8 cellular contexts compared by ENCODE assay signal in genomic region chr10:5447611-5448071, GRCh38. TPM values are rescaled to one million over a fixed set of nuclear protein-coding genes. Genes with fewer than 3 reads are reported as not detected.
DNase-seq lines count a peak whose midpoint lies in the region; ATAC-seq and TF ChIP-seq lines count a peak whose summit lies in the region.

No MANE protein-coding gene starts in this region.

- H3K27ac ChIP-seq in mammary epithelial cell (ENCODE audit: insufficient read depth, low read depth, low read length) (peak overlapping the region; percentile 5), mesodermal cell (ENCODE audit: low read depth, low read length, severe bottlenecking) (peak overlapping the region; percentile 24)

- no peak overlapping the region for H3K27ac Mint-ChIP-seq in IgD-negative memory B cell

- no peaks in the 10 kb centered on the region for H4K20me1 ChIP-seq in mammary epithelial cell (ENCODE audit: insufficient read depth, low read length)

- intact Hi-C loops in mammary epithelial cell (cut with micrococcal nuclease) = loop anchor here (10.0 kb wide), 1 partner anchor 427 kb away; no protein-coding TSS in a partner anchor

- no peak overlapping the region for H3K9ac ChIP-seq in mammary epithelial cell (ENCODE audit: insufficient read depth, low read length)

- H3K27me3 ChIP-seq in mammary epithelial cell (ENCODE audit: insufficient read depth, low read length) = no peaks in the 10 kb centered on the region

- TF ChIP-seq CTCF in GM10266 (IDR thresholded peaks at IDR 0.05; ENCODE audit: control insufficient read depth, insufficient read depth, low read depth, missing control alignments) = no peak
- no peak for TF ChIP-seq CTCF in mammary epithelial cell (conservative IDR thresholded peaks at IDR 0.05 in 1 of 2, IDR thresholded peaks at IDR 0.05 in 1 of 2; ENCODE audit: extremely low read depth in 1 of 2, insufficient read depth in 1 of 2, low read depth in 1 of 2, low read length in 2 of 2)

- H3K9me3 ChIP-seq in mammary epithelial cell (replicated peaks; ENCODE audit: insufficient read depth, low read length) = no peaks in the 10 kb centered on the region
- no peaks in the 10 kb centered on the region for H3K9me3 ChIP-seq in mesodermal cell (ENCODE audit: control insufficient read depth, low read length)

- in situ Hi-C loops in mammary epithelial cell (cut with MboI; ENCODE audit: low sequenced_read_pairs in 2 of 2) = no loop called here

- CTCF ChIA-PET in mammary epithelial cell (lab: Charles Lee; ENCODE audit: low non-redundant PET) = no interaction called here

- no peaks in the 10 kb centered on the region for H3K36me3 Mint-ChIP-seq in IgD-negative memory B cell

- no peaks in the 10 kb centered on the region for H3K27me3 Mint-ChIP-seq in IgD-negative memory B cell

- dilution Hi-C loops in mammary epithelial cell (cut with HindIII; ENCODE audit: low sequenced_read_pairs) = loop anchor here (5.0 kb wide), 1 partner anchor 105 kb away; no protein-coding TSS in a partner anchor

- no peak overlapping the region for H3K4me2 ChIP-seq in mammary epithelial cell (ENCODE audit: insufficient read depth, low read depth, low read length)

- ATAC-seq in GM21528 (IDR thresholded peaks at IDR 0.05; ENCODE audit: low FRiP score, unreplicated experiment) = peak; percentile 58

- H3K9me3 Mint-ChIP-seq in IgD-negative memory B cell = no peaks in the 10 kb centered on the region

- H3K4me1 ChIP-seq in mammary epithelial cell (ENCODE audit: insufficient read depth, low read length) (peaks cover 25% of the 10 kb centered on the region), mesodermal cell (ENCODE audit: control insufficient read depth, insufficient read depth, low read length, poor library complexity, severe bottlenecking) (no peaks in the 10 kb centered on the region)

- DNase-seq in GM10266 (ENCODE audit: extremely low spot score) (peak; percentile 44), mammary epithelial cell (peak; percentile 41), occipital lobe (lab: John Stamatoyannopoulos, UW) (no peak), NCI-H1048 (lab: John Stamatoyannopoulos, UW) (no peak), NCI-H2081 treated with DMSO at 0.1 percent for 48 hours (lab: John Stamatoyannopoulos, UW) (no peak)

- WGBS in mammary epithelial cell (ENCODE audit: low coverage, missing lambda C conversion rate) = 90% methylated on average over 5 of the region's 5 CpGs
- WGBS in mesodermal cell (ENCODE audit: insufficient coverage in 2 of 2), 2 experiments = 20% methylated on average over 1 of the region's 5 CpGs; no CpG with 5 or more reads in 1 of the 2 experiments

- H3K4me3 ChIP-seq in mammary epithelial cell (replicated peaks in 1 of 3; ENCODE audit: insufficient read depth in 1 of 3, low read depth in 2 of 3, low read length in 3 of 3) = no peak overlapping the region
- peak overlapping the region; percentile 43 for H3K4me3 ChIP-seq in mesodermal cell (ENCODE audit: extremely low read depth, insufficient read depth, low read length, poor library complexity, severe bottlenecking)

- H3K36me3 ChIP-seq in mammary epithelial cell (ENCODE audit: insufficient read depth, low read length) = peaks cover 7% of the 10 kb centered on the region
- peaks cover 17% of the 10 kb centered on the region for H3K36me3 ChIP-seq in mesodermal cell (ENCODE audit: control insufficient read depth, insufficient read depth, low read length)

- BruUV-seq in mammary epithelial cell (replicated peaks; lab: Mats Ljungman, UMichigan) = no TSS peak

- H2AFZ ChIP-seq in mammary epithelial cell (ENCODE audit: low read depth, low read length) = no peak overlapping the region

- H3K79me2 ChIP-seq in mammary epithelial cell (ENCODE audit: insufficient read depth, low read length) = peaks cover 45% of the 10 kb centered on the region

- peak overlapping the region; percentile 63 to 96 (median 79) for H3K4me3 Mint-ChIP-seq in IgD-negative memory B cell

- H3K4me1 Mint-ChIP-seq in IgD-negative memory B cell = peaks cover 23 to 30% (median 27%) of the 10 kb centered on the region in 3 donors

RNA-seq across cellular contexts. Expression of gene NET1, which starts 35.3 kb away (rescaled TPM):
- polyA plus RNA-seq in IgD-negative memory B cell = 3.7 TPM
- 10 to 100 TPM in 1 of 2 donors, 1 to 10 TPM in 1; 8.3 to 15.1 TPM for total RNA-seq in mammary epithelial cell
- 12.2 TPM for polyA plus RNA-seq in mammary epithelial cell
- polyA minus RNA-seq in mammary epithelial cell = 40.7 TPM
- polyA plus RNA-seq in mesodermal cell (2013, experiment 1 of 2) = 45.6 TPM
- polyA plus RNA-seq in mesodermal cell (2013, experiment 2 of 2) = 36.8 TPM
- total RNA-seq in occipital lobe = 23.6 TPM

RNA-seq across cellular contexts. Expression of gene TUBAL3, which starts 43.0 kb away (rescaled TPM):
- polyA plus RNA-seq in IgD-negative memory B cell (not detected), mammary epithelial cell (7.4 TPM)
- total RNA-seq in mammary epithelial cell (under 1 TPM; 0.17 to 0.73 TPM), occipital lobe (not detected)
- polyA minus RNA-seq in mammary epithelial cell = 26.7 TPM
- not detected for polyA plus RNA-seq in mesodermal cell (2013, experiment 1 of 2)
- polyA plus RNA-seq in mesodermal cell (2013, experiment 2 of 2) = not detected

RNA-seq across cellular contexts. Expression of gene CALML5, which starts 51.7 kb away (rescaled TPM):
- polyA plus RNA-seq in IgD-negative memory B cell (not detected), mammary epithelial cell (0.32 TPM)
- total RNA-seq in mammary epithelial cell (not detected), occipital lobe (not detected)
- polyA minus RNA-seq in mammary epithelial cell = not detected
- polyA plus RNA-seq in mesodermal cell (2013, experiment 1 of 2) = not detected
- not detected for polyA plus RNA-seq in mesodermal cell (2013, experiment 2 of 2)

Comparison
In these comparisons a context has a peak if more than half of its experiments do, and no peak if none do; other contexts are left out.
1. DNase-seq: peak in GM10266 (single experiment) and mammary epithelial cell (single experiment); none in occipital lobe (single experiment), NCI-H1048 (single experiment) and NCI-H2081 treated with DMSO at 0.1 percent for 48 hours (single experiment).